ENCODE assay signal across 26 cellular contexts in genomic region chr6:110387986-110388385, GRCh38. TPM values are rescaled to one million over a fixed set of nuclear protein-coding genes. Genes with fewer than 3 reads are reported as not detected.
"Had no signal": no experiment of that assay in that cellular context is flagged by ENCODE, and none has a peak within 500 bp of the region (broad histone marks: within the 10 kb centered on the region; RNA-seq: fewer than 3 reads in every experiment).

No MANE protein-coding gene starts in this region.

- H3K4me3 Mint-ChIP-seq: naive thymus-derived CD4-positive, alpha-beta T cell; natural killer cell treated with Interleukin-12 subunit alpha and Interleukin-12 subunit beta and Interleukin-15 and Interleukin-18, amount 100 ng/mL, for 72 hours; stimulated activated memory B cell treated with anti-CD40 and anti-IgM and Interleukin-4, amounts not matched to agents 10 μg/mL and 1 μg/mL and 100 μg/mL, for 72 hours; type B pancreatic cell had no signal

- DNase-seq: islet precursor cell; left ventricle myocardium inferior; mesendoderm; midbrain; mucosa of descending colon; naive thymus-derived CD4-positive, alpha-beta T cell; ovary; right lobe of liver; stimulated activated CD4-positive, alpha-beta T cell treated with anti-CD3 and anti-CD28 coated beads, Interleukin-1b, Interleukin-23, amount 100 ng/mL, for 48 hours; stimulated activated CD4-positive, alpha-beta T cell treated with anti-CD3 and anti-CD28 coated beads, Interleukin-2, amount 100 ng/mL, for 48 hours; stimulated activated CD4-positive, alpha-beta T cell treated with anti-CD3 and anti-CD28 coated beads, Interleukin-4, amount 100 ng/mL, for 4 hours; stimulated activated CD8-positive, alpha-beta memory T cell treated with anti-CD3 and anti-CD28 coated beads, Interleukin-4, amount 100 ng/mL, for 48 hours; stimulated activated naive CD4-positive, alpha-beta T cell treated with Interleukin-2 at 50 U/mL for 16 hours; stimulated activated naive CD8-positive, alpha-beta T cell treated with anti-CD3 and anti-CD28 coated beads, Interleukin-15, amount 100 ng/mL, for 72 hours; substantia nigra; uterus had no signal

- H3K27ac ChIP-seq: left ventricle myocardium inferior, ovary, right atrium auricular region, right lobe of liver, tibial nerve, uterus had no signal

- H3K4me3 ChIP-seq: left ventricle myocardium inferior, lung, mucosa of descending colon, ovary, right atrium auricular region, right lobe of liver, smooth muscle cell, tibial nerve, uterus had no signal

- H3K27me3 ChIP-seq: ovary, right atrium auricular region, right lobe of liver, tibial nerve, uterus had no signal

- ATAC-seq: mucosa of descending colon; naive thymus-derived CD4-positive, alpha-beta T cell; natural killer cell treated with Interleukin-12 subunit alpha and Interleukin-12 subunit beta and Interleukin-15 and Interleukin-18, amount 100 ng/mL, for 72 hours; right lobe of liver; stimulated activated memory B cell treated with anti-CD40 and anti-IgM and Interleukin-4, amounts not matched to agents 10 μg/mL and 1 μg/mL and 100 μg/mL, for 72 hours; stimulated activated naive CD8-positive, alpha-beta T cell treated with anti-CD3 and anti-CD28 coated beads, Interleukin-15, amount 100 ng/mL, for 72 hours had no signal

- H3K36me3 ChIP-seq: left ventricle myocardium inferior, ovary, right atrium auricular region, right lobe of liver, tibial nerve, uterus had no signal

- H3K4me1 ChIP-seq: right lobe of liver, uterus had no signal

- H3K27me3 Mint-ChIP-seq: naive thymus-derived CD4-positive, alpha-beta T cell; natural killer cell treated with Interleukin-12 subunit alpha and Interleukin-12 subunit beta and Interleukin-15 and Interleukin-18, amount 100 ng/mL, for 72 hours; progenitor cell of endocrine pancreas; stimulated activated memory B cell treated with anti-CD40 and anti-IgM and Interleukin-4, amounts not matched to agents 10 μg/mL and 1 μg/mL and 100 μg/mL, for 72 hours; stimulated activated naive CD8-positive, alpha-beta T cell treated with anti-CD3 and anti-CD28 coated beads, Interleukin-15, amount 100 ng/mL, for 72 hours; type B pancreatic cell had no signal

- H3K36me3 Mint-ChIP-seq: naive thymus-derived CD4-positive, alpha-beta T cell; natural killer cell treated with Interleukin-12 subunit alpha and Interleukin-12 subunit beta and Interleukin-15 and Interleukin-18, amount 100 ng/mL, for 72 hours; stimulated activated memory B cell treated with anti-CD40 and anti-IgM and Interleukin-4, amounts not matched to agents 10 μg/mL and 1 μg/mL and 100 μg/mL, for 72 hours; type B pancreatic cell had no signal

- H3K9me3 ChIP-seq: left ventricle myocardium inferior, mucosa of descending colon, ovary, right atrium auricular region, right lobe of liver, tibial nerve, uterus had no signal

- H3K27ac Mint-ChIP-seq: natural killer cell treated with Interleukin-12 subunit alpha and Interleukin-12 subunit beta and Interleukin-15 and Interleukin-18, amount 100 ng/mL, for 72 hours; progenitor cell of endocrine pancreas; stimulated activated memory B cell treated with anti-CD40 and anti-IgM and Interleukin-4, amounts not matched to agents 10 μg/mL and 1 μg/mL and 100 μg/mL, for 72 hours; type B pancreatic cell had no signal

- H3K9me3 Mint-ChIP-seq: naive thymus-derived CD4-positive, alpha-beta T cell; natural killer cell treated with Interleukin-12 subunit alpha and Interleukin-12 subunit beta and Interleukin-15 and Interleukin-18, amount 100 ng/mL, for 72 hours; stimulated activated memory B cell treated with anti-CD40 and anti-IgM and Interleukin-4, amounts not matched to agents 10 μg/mL and 1 μg/mL and 100 μg/mL, for 72 hours; stimulated activated naive CD8-positive, alpha-beta T cell treated with anti-CD3 and anti-CD28 coated beads, Interleukin-15, amount 100 ng/mL, for 72 hours; type B pancreatic cell had no signal

RNA-seq across cellular contexts. Expression of gene DDO, which starts 27.4 kb away (rescaled TPM):
- total RNA-seq: progenitor cell of endocrine pancreas, smooth muscle cell had no signal

RNA-seq across cellular contexts. Expression of gene METTL24, which starts 29.8 kb away (rescaled TPM):
- total RNA-seq: myocyte; natural killer cell treated with Interleukin-12 subunit alpha and Interleukin-12 subunit beta and Interleukin-15 and Interleukin-18, amount 100 ng/mL, for 72 hours; pulmonary artery endothelial cell had no signal
